15 cellular contexts compared by ENCODE assay signal in the genomic region with DNA sequence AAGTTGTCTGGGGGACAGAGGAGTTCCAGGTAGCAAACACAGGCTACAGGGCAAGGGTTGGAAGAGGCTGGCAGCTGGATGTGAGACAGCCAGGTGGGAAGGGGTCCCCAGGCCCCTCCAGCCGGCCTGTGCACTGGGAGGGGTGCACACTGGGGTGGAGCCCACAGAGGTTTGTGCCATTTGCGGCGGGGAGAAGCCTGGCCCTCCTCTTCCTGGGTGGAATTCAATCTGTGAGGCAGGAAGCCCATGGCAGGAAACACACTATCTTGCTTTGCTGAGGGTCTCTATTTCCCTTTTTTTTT.
DNase-seq lines count a peak whose midpoint lies in the region; ATAC-seq and TF ChIP-seq lines count a peak whose summit lies in the region.
"Had no signal": no experiment of that assay in that cellular context is flagged by ENCODE, and none has a peak within 500 bp of the region (broad histone marks: within the 10 kb centered on the region; RNA-seq: fewer than 3 reads in every experiment).

No MANE protein-coding gene starts in this region.

- peaks cover under 1% of the 10 kb centered on the region for H3K4me1 Mint-ChIP-seq in nephron progenitor cell
- H3K4me1 Mint-ChIP-seq: CD4-positive, alpha-beta memory T cell had no signal

- H3K36me3 Mint-ChIP-seq in nephron progenitor cell (ENCODE audit: low read depth) = peaks cover 22% of the 10 kb centered on the region
- H3K36me3 Mint-ChIP-seq: CD4-positive, alpha-beta memory T cell had no signal

- H3K27me3 Mint-ChIP-seq in nephron progenitor cell (ENCODE audit: low read depth, poor library complexity) = no peaks in the 10 kb centered on the region
- H3K27me3 Mint-ChIP-seq: CD4-positive, alpha-beta memory T cell had no signal

- intact Hi-C loops in left ventricle myocardium superior (cut with micrococcal nuclease) (no loop called here), Right ventricle myocardium inferior (cut with DNase I) (no loop called here)

- peak overlapping the region; percentile 32; the same call in 1 of the 2 replicates for H3K27ac ChIP-seq in RWPE1
- H3K27ac ChIP-seq: GM23248 had no signal

- TF ChIP-seq CTCF in RWPE1 (conservative IDR thresholded peaks at IDR 0.05; ENCODE audit: low read depth) (no peak), nephron progenitor cell (IDR thresholded peaks at IDR 0.05) (no peak)

- ATAC-seq in left ventricle myocardium superior = no peak
- no peak for ATAC-seq in Right ventricle myocardium inferior
- ATAC-seq: GM12878, HepG2 had no signal

- H3K4me3 Mint-ChIP-seq in nephron progenitor cell = no peak overlapping the region
- H3K4me3 Mint-ChIP-seq: CD4-positive, alpha-beta memory T cell; H9 had no signal

- CTCF ChIA-PET in RWPE1 (lab: Yijun Ruan, JAX) = no interaction called here

- peak overlapping the region; percentile 73 for H3K27ac Mint-ChIP-seq in nephron progenitor cell

- DNase-seq in left ventricle myocardium superior (peak; percentile 15), Right ventricle myocardium inferior (ENCODE audit: missing footprints) (no peak), RWPE1 (ENCODE audit: low spot score) (no peak), nephron progenitor cell (no peak), H4 (ENCODE audit: low spot score) (no peak), LoVo (ENCODE audit: low spot score) (no peak)
- no peak for DNase-seq in stimulated activated CD4-positive, alpha-beta T cell treated with anti-CD3 and anti-CD28 coated beads, Interleukin-4, amount 100 ng/mL, for 4 hours
- DNase-seq: 8988T; ACHN; CD4-positive, alpha-beta memory T cell; DMS79; GM23248; H9 had no signal

- no peaks in the 10 kb centered on the region for H3K9me3 Mint-ChIP-seq in nephron progenitor cell
- H3K9me3 Mint-ChIP-seq: H9 had no signal

- POLR2A ChIA-PET in RWPE1 (lab: Yijun Ruan, JAX; ENCODE audit: low non-redundant PET) = no interaction called here
